ENCODE assay signal across 8 cellular contexts in the genomic region with DNA sequence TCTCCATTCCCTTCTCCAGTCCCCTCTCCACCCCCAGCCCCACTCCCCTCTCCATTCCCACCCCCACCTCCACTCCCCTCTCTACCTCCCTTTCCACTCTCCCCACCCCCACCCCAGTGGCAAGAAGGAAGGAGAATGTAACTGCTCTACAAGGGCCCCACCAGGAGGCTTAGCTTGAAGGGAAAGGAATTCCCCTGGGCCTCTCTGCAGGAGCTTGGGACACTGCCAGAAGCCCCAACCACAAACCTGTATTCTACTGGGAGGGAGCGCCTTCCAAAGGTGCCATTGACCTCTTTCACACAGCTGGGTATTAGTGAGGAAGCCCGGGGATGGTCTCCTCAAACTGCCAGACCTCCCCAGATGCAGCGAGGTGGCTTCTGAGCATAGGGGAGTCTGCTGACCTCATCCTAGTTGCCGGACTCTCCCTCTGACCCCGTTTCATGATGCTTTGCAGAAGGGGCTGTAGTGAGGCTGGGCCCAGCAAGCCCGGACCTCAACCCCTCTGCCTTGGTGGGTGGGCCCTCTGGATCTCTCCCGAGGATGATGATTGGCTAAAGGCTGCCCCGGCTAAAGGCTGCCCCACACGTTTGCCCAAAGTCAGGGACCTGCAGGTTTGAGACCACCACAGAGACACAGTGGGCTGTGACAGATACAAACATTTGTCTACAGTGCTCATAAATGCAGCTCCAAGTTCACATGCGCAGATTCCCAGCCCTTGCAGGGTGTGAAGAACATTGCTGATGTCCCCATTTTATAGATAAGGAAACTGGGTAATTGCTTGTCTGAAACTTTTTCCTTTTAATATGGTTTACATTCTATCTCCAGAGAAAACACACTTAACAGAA. TPM values are rescaled to one million over a fixed set of nuclear protein-coding genes. Genes with fewer than 3 reads are reported as not detected.
A peak's percentile ranks its signal among the peaks of the same experiment; 100 is the strongest.
DNase-seq lines count a peak whose midpoint lies in the region; ATAC-seq, FAIRE-seq and TF ChIP-seq lines count a peak whose summit lies in the region.

No MANE protein-coding gene starts in this region.

- H4K20me1 ChIP-seq in HCT116 (ENCODE audit: insufficient read depth) = no peaks in the 10 kb centered on the region

- H3K9me2 ChIP-seq in HCT116 (ENCODE audit: insufficient read depth) = no peaks in the 10 kb centered on the region

- no peaks in the 10 kb centered on the region for H3K27me3 ChIP-seq in HCT116 (ENCODE audit: insufficient read depth, low read length)
- H3K27me3 ChIP-seq in right lobe of liver = no peaks in the 10 kb centered on the region
- H3K27me3 ChIP-seq in vagina = no peaks in the 10 kb centered on the region

- H3K4me2 ChIP-seq in A549 (peak overlapping the region; percentile 83), HCT116 (ENCODE audit: low read length) (peak overlapping the region; percentile 80)

- H3K27ac ChIP-seq in A549 (peak overlapping the region in 1 of 2 experiments; percentile 90; a peak in 4 of 6 replicates), HCT116 (ENCODE audit: low read depth, low read length) (peak overlapping the region; percentile 19; the same call in 1 of the 2 replicates), right lobe of liver (peak overlapping the region; percentile 90 to 96 (median 93)), vagina (peak overlapping the region; percentile 95)

- H3K4me3 ChIP-seq in A549 (no peak overlapping the region; the same call in 2 of the 3 replicates), HCT116 (replicated peaks in 1 of 2; ENCODE audit: low read depth in 1 of 2, low read length in 2 of 2) (peak overlapping the region in 1 of 2 experiments; percentile 26; a peak in 1 of 4 replicates), right lobe of liver (peak overlapping the region; percentile 68 to 83 (median 81)), vagina (peak overlapping the region; percentile 41 to 54)

- TF ChIP-seq EP300 in A549 (IDR thresholded peaks at IDR 0.05) = no peak

- POLR2A ChIA-PET in A549 (lab: Yijun Ruan, JAX) = interaction anchor here (0.6 to 1.0 kb wide), 4 partner anchors 13 to 1305 kb away, joined by 4 to 8 read pairs (median 4); a partner anchor contains a TSS
- POLR2A ChIA-PET in HCT116 (lab: Charles Lee) = interaction anchor here (0.9 kb wide), 2 partner anchors 18 to 43 kb away, joined by 3 to 4 read pairs; no protein-coding TSS in a partner anchor

- no peak for FAIRE-seq in A549 (lab: Jason Lieb, UNC)

- H3K9ac ChIP-seq in HCT116 (ENCODE audit: low read length) = peak overlapping the region; percentile 36; the same call in 1 of the 2 replicates

- no peaks in the 10 kb centered on the region for H3K36me3 ChIP-seq in HCT116 (ENCODE audit: control insufficient read depth in 1 of 2, insufficient read depth in 2 of 2, low read length in 2 of 2)
- H3K36me3 ChIP-seq in right lobe of liver = peaks cover 0 to 14% (median 2%) of the 10 kb centered on the region in 4 donors
- H3K36me3 ChIP-seq in vagina = peaks cover 0 to 4% of the 10 kb centered on the region in 2 donors

- no peak for TF ChIP-seq POLR2A in A549 (IDR thresholded peaks at IDR 0.05; ENCODE audit: low read length)
- no peak for TF ChIP-seq POLR2A in HCT116 (IDR thresholded peaks at IDR 0.05; ENCODE audit: borderline replicate concordance, extremely low read depth, insufficient read depth, insufficient read length)
- TF ChIP-seq POLR2A in right lobe of liver (IDR thresholded peaks at IDR 0.05) = no peak
- TF ChIP-seq POLR2A in vagina (IDR thresholded peaks at IDR 0.05) = no peak

- peaks cover 42% of the 10 kb centered on the region for H3K4me1 ChIP-seq in A549
- H3K4me1 ChIP-seq in HCT116 (ENCODE audit: control insufficient read depth in 1 of 2, insufficient read depth in 2 of 2, low read length in 2 of 2) = peaks cover 43 to 54% of the 10 kb centered on the region in 2 experiments
- peaks cover 0 to 48% (median 22%) of the 10 kb centered on the region in 4 donors for H3K4me1 ChIP-seq in right lobe of liver
- H3K4me1 ChIP-seq in vagina = peaks cover 56% of the 10 kb centered on the region

- no peak for TF ChIP-seq RAD21 in A549 (conservative IDR thresholded peaks at IDR 0.05 in 1 of 2, IDR thresholded peaks at IDR 0.05 in 1 of 2)
- no peak for TF ChIP-seq RAD21 in HCT116 (IDR thresholded peaks at IDR 0.05; ENCODE audit: low read depth)

- H3K9me3 ChIP-seq in A549 = no peaks in the 10 kb centered on the region
- no peaks in the 10 kb centered on the region for H3K9me3 ChIP-seq in HCT116 (ENCODE audit: control insufficient read depth in 1 of 2, insufficient read depth in 1 of 2, low read depth in 1 of 2, low read length in 2 of 2)
- H3K9me3 ChIP-seq in right lobe of liver = no peaks in the 10 kb centered on the region
- no peaks in the 10 kb centered on the region for H3K9me3 ChIP-seq in vagina

- BruUV-seq in HCT116 (replicated peaks; lab: Mats Ljungman, UMichigan) = no TSS peak

- H3K79me2 ChIP-seq in HCT116 (ENCODE audit: insufficient read depth, low read length) = no peaks in the 10 kb centered on the region

- 52% methylated on average over 8 of the region's 10 CpGs for WGBS in A549 (ENCODE audit: missing lambda C conversion rate)
- WGBS in right lobe of liver (ENCODE audit: insufficient coverage, low coverage, low lambda C conversion rate, missing lambda C conversion rate) = 10% methylated on average over 7 of the region's 10 CpGs

- CTCF ChIA-PET in A549 (lab: Yijun Ruan, JAX) = interaction anchor here (0.6 to 9.7 kb wide), 8 partner anchors 12 to 1270 kb away, joined by 3 to 69 read pairs (median 5); no protein-coding TSS in a partner anchor
- CTCF ChIA-PET in HCT116 (lab: Charles Lee) = interaction anchor here (0.7 to 1.4 kb wide), 3 partner anchors 12 to 43 kb away, joined by 3 to 7 read pairs (median 3); no protein-coding TSS in a partner anchor

- DNase-seq in A549 (ENCODE audit: low read depth in 1 of 2, low spot score in 1 of 2) = peak in 1 of 2 experiments; percentile 21
- DNase-seq in HCT116 (ENCODE audit: low read depth, low spot score) = peak; percentile 23
- DNase-seq in astrocyte of the hippocampus (ENCODE audit: low read depth, low spot score) = peak; percentile 95
- DNase-seq in right lobe of liver = peak in 1 of 3 donors; percentile 77
- no peak for DNase-seq in vagina (ENCODE audit: extremely low spot score in 2 of 2)
- DNase-seq in inferior parietal cortex (ENCODE audit: extremely low spot score) = no peak

- ATAC-seq in A549 (0 out of 6 replicates have a peak, but pooled peaks of 1 of the 2 experiments have one; percentile 2), HCT116 (peak; percentile 32), right lobe of liver (peak; percentile 1 to 4 (median 3)), HG02852 (IDR thresholded peaks at IDR 0.05; ENCODE audit: unreplicated experiment) (no peak), GM18867 (IDR thresholded peaks at IDR 0.05; ENCODE audit: unreplicated experiment) (no peak)

- intact Hi-C loops in HCT116 (cut with micrococcal nuclease) (loop anchor here (1.0 kb wide), 1 partner anchor 43 kb away; no protein-coding TSS in a partner anchor), right lobe of liver (cut with DNase I) (no loop called here), vagina (cut with DNase I) (no loop called here)

- RAD21 ChIA-PET in HCT116 (lab: Charles Lee; ENCODE audit: low non-redundant PET in 1 of 2, low total read pairs in 2 of 2, uncharacterized antibody in 2 of 2, unreplicated experiment in 2 of 2) = interaction anchor here in 1 of 2 experiments (0.6 to 0.7 kb wide), 2 partner anchors 22 to 43 kb away, joined by 3 to 4 read pairs; no protein-coding TSS in a partner anchor

- H2AFZ ChIP-seq in HCT116 (ENCODE audit: low read depth, low read length, poor library complexity, severe bottlenecking) = no peak overlapping the region

- no peak for TF ChIP-seq CTCF in A549 (IDR thresholded peaks at IDR 0.05)
- TF ChIP-seq CTCF in HCT116 (IDR thresholded peaks at IDR 0.05 in 2 of 3, conservative IDR thresholded peaks at IDR 0.05 in 1 of 3; ENCODE audit: borderline replicate concordance in 1 of 3, insufficient read depth in 1 of 3, low read depth in 2 of 3, low read length in 2 of 3) = no peak
- TF ChIP-seq CTCF in right lobe of liver (IDR thresholded peaks at IDR 0.05) = no peak
- no peak for TF ChIP-seq CTCF in vagina (IDR thresholded peaks at IDR 0.05)

TF ChIP-seq in A549, 52 proteins besides CTCF, POLR2A, EP300 and RAD21 (continues in another document):
- no peak for TF ChIP-seq NPAS2 (CRISPR knock-in tag; IDR thresholded peaks at IDR 0.05; ENCODE audit: borderline replicate concordance)

TF ChIP-seq in HCT116, 20 proteins besides CTCF, POLR2A, EP300 and RAD21:
- TF ChIP-seq YY1 (IDR thresholded peaks at IDR 0.05; ENCODE audit: extremely low read depth, insufficient replicate concordance, low read depth, low read length) = no peak
- 0 out of 2 replicates have a peak, but pooled peaks have one; percentile 14 for TF ChIP-seq POLR2AphosphoS5 (IDR thresholded peaks at IDR 0.05; ENCODE audit: low read depth, low read length)

RNA-seq across cellular contexts. Expression of a gene that starts 2.9 kb away (rescaled TPM):
- 0.89 and 0.92 TPM in 2 replicates for polyA plus RNA-seq in A549 (2011; rRNA removed)
- polyA plus RNA-seq in A549 (2012; cell fraction: cytosol; rRNA removed) = 0.37 and 0.71 TPM in 2 replicates
- 0.51 and 1.2 TPM in 2 replicates for polyA plus RNA-seq in A549 (2012; cell fraction: nucleus; rRNA removed)
- 0.22 to 0.50 TPM (median 0.46 TPM) in 3 replicates for polyA plus RNA-seq in A549 (2017; fragmentation: RNase III; extraction: RNeasy Plus Mini Kit Qiagen cat#74134 plus additional on column Dnase treatment)
- polyA minus RNA-seq in A549 (2011; rRNA and poly(A)+ RNA removed) = 1.5 and 2.1 TPM in 2 replicates
- 3.8 TPM for total RNA-seq in HCT116 (2021; ENCODE audit: unreplicated experiment)
- polyA plus RNA-seq in HCT116 (2012) = 8.1 and 12.6 TPM in 2 replicates
- total RNA-seq in right lobe of liver = 10 to 100 TPM in 5 of 6 experiments, 1 to 10 TPM in 1; 5.3 to 94.6 (median 71.5) TPM
- 155 TPM for total RNA-seq in vagina

RNA-seq across cellular contexts. Expression of a gene that starts 16.1 kb away (rescaled TPM):
- polyA plus RNA-seq in A549 (2011; rRNA removed) (2.1 and 2.2 TPM in 2 replicates), A549 (2017; fragmentation: RNase III; extraction: RNeasy Plus Mini Kit Qiagen cat#74134 plus additional on column Dnase treatment) (1.3 to 2.3 TPM (median 1.9 TPM) in 3 replicates)
- polyA plus RNA-seq in A549 (2012; cell fraction: cytosol; rRNA removed) = 0.99 and 1.2 TPM in 2 replicates
- polyA plus RNA-seq in A549 (2012; cell fraction: nucleus; rRNA removed) = 2.7 and 2.9 TPM in 2 replicates
- polyA minus RNA-seq in A549 (2011; rRNA and poly(A)+ RNA removed) = 2.3 and 2.9 TPM in 2 replicates
- total RNA-seq in HCT116 (2021; ENCODE audit: unreplicated experiment) (2.8 TPM), right lobe of liver (10 to 100 TPM; 13.6 to 28.5 (median 19.6) TPM), vagina (29.2 TPM)
- 0.96 and 1.8 TPM in 2 replicates for polyA plus RNA-seq in HCT116 (2012)

RNA-seq across cellular contexts. Expression of a gene that starts 25.0 kb away (rescaled TPM):
- polyA plus RNA-seq in A549 (2011; rRNA removed) (11.0 and 13.0 TPM in 2 replicates), A549 (2017; fragmentation: RNase III; extraction: RNeasy Plus Mini Kit Qiagen cat#74134 plus additional on column Dnase treatment) (8.5 to 8.7 TPM (median 8.6 TPM) in 3 replicates)
- 2.8 and 2.9 TPM in 2 replicates for polyA plus RNA-seq in A549 (2012; cell fraction: cytosol; rRNA removed)
- 0.54 and 1.7 TPM in 2 replicates for polyA plus RNA-seq in A549 (2012; cell fraction: nucleus; rRNA removed)
- 1.4 and 2.2 TPM in 2 replicates for polyA minus RNA-seq in A549 (2011; rRNA and poly(A)+ RNA removed)
- total RNA-seq in HCT116 (2021; ENCODE audit: unreplicated experiment) (13.5 TPM), right lobe of liver (10 to 100 TPM; 10.3 to 25.2 (median 12.2) TPM), vagina (20.6 TPM)
- 5.0 and 7.8 TPM in 2 replicates for polyA plus RNA-seq in HCT116 (2012)

Comparison
In these comparisons a context has a peak if more than half of its experiments do, and no peak if none do; other contexts are left out.
1. ATAC-seq: peak in HCT116 (single experiment) and right lobe of liver (4 of 4); none in HG02852 (single experiment) and GM18867 (single experiment).
2. DNase-seq: peak in HCT116 (single experiment) and astrocyte of the hippocampus (single experiment); none in vagina (0 of 2) and inferior parietal cortex (single experiment).